ENCODE assay signal across 8 cellular contexts in genomic region chr6:105402981-105403935, GRCh38. TPM values are rescaled to one million over a fixed set of nuclear protein-coding genes. Genes with fewer than 3 reads are reported as not detected.
DNase-seq lines count a peak whose midpoint lies in the region; TF ChIP-seq lines count a peak whose summit lies in the region.

Gene PREP (minus strand): TSS chr6:105403082. CDS start chr6:105402891, 191 bp downstream.

- H3K9ac ChIP-seq in NT2/D1 (ENCODE audit: insufficient read length, low read depth), result peak within 1 kb of the TSS; percentile 94
- peak within 1 kb of the TSS; percentile 61 for H3K9ac ChIP-seq in endodermal cell (ENCODE audit: extremely low read depth, low read length, poor library complexity, severe bottlenecking)

- 4 to 8% methylated on average over 21 to 78 of the region's 78 CpGs for WGBS in endodermal cell (ENCODE audit: insufficient coverage in 1 of 2, insufficient read length in 1 of 2), 2 experiments

- BruUV-seq in Calu3 (replicated peaks; lab: Mats Ljungman, UMichigan), result no TSS peak

- H3K9me3 Mint-ChIP-seq in Calu3 (ENCODE audit: low read depth, unreplicated experiment), result no peaks in the 10 kb centered on the region
- no peaks in the 10 kb centered on the region for H3K9me3 Mint-ChIP-seq in endodermal cell
- no peaks in the 10 kb centered on the region for H3K9me3 Mint-ChIP-seq in mesothelial cell of epicardium

- peaks cover 33% of the 10 kb centered on the region for H3K36me3 Mint-ChIP-seq in Calu3 (ENCODE audit: insufficient read depth, unreplicated experiment)
- H3K36me3 Mint-ChIP-seq in endodermal cell (ENCODE audit: low read depth), result no peaks in the 10 kb centered on the region
- H3K36me3 Mint-ChIP-seq in mesothelial cell of epicardium, result no peaks in the 10 kb centered on the region

- intact Hi-C loops in Calu3 (cut with micrococcal nuclease; ENCODE audit: unreplicated experiment), result loop anchor here (1.0 kb wide), 4 partner anchors 31 to 316 kb away; no protein-coding TSS in a partner anchor

- DNase-seq in Calu3, result peak; percentile 90
- peak; percentile 97 for DNase-seq in GM20000 (ENCODE audit: low spot score)
- peak; percentile 69 for DNase-seq in HS-5 (ENCODE audit: low read depth)
- DNase-seq in NT2/D1 (ENCODE audit: low read depth, low spot score), result peak; percentile 44
- peak; percentile 26 for DNase-seq in activated CD8-positive, alpha-beta memory T cell treated with anti-CD3 and anti-CD28 coated beads, Interleukin-2, amount 50 U/mL, for 1 hour (ENCODE audit: extremely low read depth)
- peak; percentile 85 for DNase-seq in endodermal cell
- DNase-seq in mesothelial cell of epicardium (ENCODE audit: low spot score in 2 of 2, unreplicated experiment in 2 of 2), result peak; percentile 72 to 86
- peak; percentile 64 to 79 for DNase-seq in stimulated activated CD8-positive, alpha-beta memory T cell treated with anti-CD3 and anti-CD28 coated beads, Interleukin-15, amount 100 ng/mL, for 4 hours (ENCODE audit: low read depth in 2 of 2)

- H3K27ac ChIP-seq in endodermal cell (ENCODE audit: low read depth, low read length), result peak within 1 kb of the TSS; percentile 64

- TF ChIP-seq CTCF in Calu3 (IDR thresholded peaks at IDR 0.05; ENCODE audit: unreplicated experiment) (peak; percentile 78), GM20000 (IDR thresholded peaks at IDR 0.05; ENCODE audit: extremely low read depth, missing control alignments) (peak; percentile 94), endodermal cell (conservative IDR thresholded peaks at IDR 0.05) (peak; percentile 91), mesothelial cell of epicardium (IDR thresholded peaks at IDR 0.05; ENCODE audit: unreplicated experiment) (peak; percentile 93)

- H3K4me3 ChIP-seq in NT2/D1 (ENCODE audit: insufficient read length, low read depth) (peak within 1 kb of the TSS; percentile 58), endodermal cell (ENCODE audit: low read length) (peak within 1 kb of the TSS; percentile 91)

- no peaks in the 10 kb centered on the region for H3K36me3 ChIP-seq in NT2/D1 (ENCODE audit: insufficient read depth, insufficient read length, low read length)
- no peaks in the 10 kb centered on the region for H3K36me3 ChIP-seq in endodermal cell (ENCODE audit: control insufficient read depth, insufficient read depth, low read length)

- H3K27me3 ChIP-seq in NT2/D1 (ENCODE audit: insufficient read depth, insufficient read length), result no peaks in the 10 kb centered on the region
- peaks cover 20% of the 10 kb centered on the region for H3K27me3 ChIP-seq in endodermal cell (ENCODE audit: control insufficient read depth, insufficient read depth, low read length, poor library complexity, severe bottlenecking)

- CTCF ChIA-PET in Calu3 (lab: Charles Lee), result interaction anchor here (0.6 to 1.2 kb wide), 8 partner anchors 28 to 316 kb away, joined by 3 to 7 read pairs (median 4); no protein-coding TSS in a partner anchor

- H3K27ac Mint-ChIP-seq in Calu3 (ENCODE audit: unreplicated experiment) (peak within 1 kb of the TSS; percentile 78), endodermal cell (peak within 1 kb of the TSS; percentile 91), mesothelial cell of epicardium (peak within 1 kb of the TSS; percentile 74)

- peak within 1 kb of the TSS; percentile 99 for H3K4me3 Mint-ChIP-seq in Calu3 (ENCODE audit: low read depth, unreplicated experiment)
- H3K4me3 Mint-ChIP-seq in endodermal cell, result peak within 1 kb of the TSS; percentile 85
- H3K4me3 Mint-ChIP-seq in mesothelial cell of epicardium, result peak within 1 kb of the TSS; percentile 87

- H3K4me1 Mint-ChIP-seq in Calu3 (ENCODE audit: low read depth, unreplicated experiment) (peaks cover 38% of the 10 kb centered on the region), endodermal cell (peaks cover 36% of the 10 kb centered on the region), mesothelial cell of epicardium (peaks cover 31% of the 10 kb centered on the region)

- H3K27me3 Mint-ChIP-seq in Calu3 (ENCODE audit: unreplicated experiment) (no peaks in the 10 kb centered on the region), endodermal cell (ENCODE audit: insufficient read depth) (peaks cover 12% of the 10 kb centered on the region), mesothelial cell of epicardium (ENCODE audit: low read depth) (peaks cover 3% of the 10 kb centered on the region)

- peaks cover 6% of the 10 kb centered on the region for H3K4me1 ChIP-seq in NT2/D1 (ENCODE audit: insufficient read depth, insufficient read length)
- peaks cover 5% of the 10 kb centered on the region for H3K4me1 ChIP-seq in endodermal cell (ENCODE audit: control insufficient read depth, insufficient read depth, low read length)

- no peaks in the 10 kb centered on the region for H3K9me3 ChIP-seq in NT2/D1 (ENCODE audit: insufficient read depth, low read length)
- H3K9me3 ChIP-seq in endodermal cell (ENCODE audit: control insufficient read depth, low read length), result no peaks in the 10 kb centered on the region

RNA-seq across cellular contexts. Expression of gene PREP, which starts in this region (rescaled TPM):
- 62.4 and 70.4 TPM in 2 replicates for total RNA-seq in Calu3 (2022)
- total RNA-seq in endodermal cell, result 10 to 100 TPM; 42.9 to 52.2 TPM
- 44.4 TPM for polyA plus RNA-seq in endodermal cell (2013, experiment 1 of 2)
- 42.4 TPM for polyA plus RNA-seq in endodermal cell (2013, experiment 2 of 2)
- total RNA-seq in mesothelial cell of epicardium, result 45.2 to 47.8 TPM (median 47.4 TPM) in 3 replicates

Comparison
In these comparisons a context has a peak if more than half of its experiments do, and no peak if none do; other contexts are left out.
1. Peak in every context shown above with its lines: DNase-seq, H3K4me3 ChIP-seq and H3K27ac ChIP-seq.
2. DNase-seq: peak in every context shown above with its lines; median percentile 97 in GM20000; 90 in Calu3; 85 in endodermal cell; 79 in mesothelial cell of epicardium; 72 in stimulated activated CD8-positive, alpha-beta memory T cell treated with anti-CD3 and anti-CD28 coated beads, Interleukin-15, amount 100 ng/mL, for 4 hours; 69 in HS-5; 44 in NT2/D1; 26 in activated CD8-positive, alpha-beta memory T cell treated with anti-CD3 and anti-CD28 coated beads, Interleukin-2, amount 50 U/mL, for 1 hour.